Comparison of ENCODE assay signal across 12 cellular contexts in genomic region chr4:76634239-76634638, GRCh38.
DNase-seq lines count a peak whose midpoint lies in the region; ATAC-seq and TF ChIP-seq lines count a peak whose summit lies in the region.
"Had no signal": no experiment of that assay in that cellular context is flagged by ENCODE, and none has a peak within 500 bp of the region (broad histone marks: within the 10 kb centered on the region; RNA-seq: fewer than 3 reads in every experiment).

No MANE protein-coding gene starts in this region.

- H4K20me1 ChIP-seq in hepatocyte (ENCODE audit: insufficient read depth, poor library complexity, severe bottlenecking): no peaks in the 10 kb centered on the region

- H3K4me3 ChIP-seq in AG09309 (ENCODE audit: control insufficient read depth, low read depth, low read length) (no peak overlapping the region), choroid plexus epithelial cell (ENCODE audit: low read depth, low read length) (no peak overlapping the region), left lung (no peak overlapping the region), hepatocyte (no peak overlapping the region)

- H3K9me3 ChIP-seq in left lung: no peaks in the 10 kb centered on the region
- H3K9me3 ChIP-seq in hepatocyte (ENCODE audit: low read depth): no peaks in the 10 kb centered on the region

- no peaks in the 10 kb centered on the region for H3K27me3 ChIP-seq in left lung
- no peaks in the 10 kb centered on the region for H3K27me3 ChIP-seq in hepatocyte

- DNase-seq in AG09309 (ENCODE audit: low read depth) (peak; percentile 47), LHCN-M2 (ENCODE audit: low read depth) (peak; percentile 62), choroid plexus epithelial cell (ENCODE audit: low read depth) (peak; percentile 72), left lung (no peak), hepatocyte (ENCODE audit: low spot score) (no peak), NCI-H1436 treated with DMSO at 0.1 percent for 48 hours (lab: John Stamatoyannopoulos, UW) (no peak)
- DNase-seq: activated T-cell treated with anti-CD3 and anti-CD28 coated beads for 4 hours, NCI-H2227 treated with DMSO at 0.1 percent for 48 hours, nephron progenitor cell had no signal

- 46% methylated on average over 3 of the region's 3 CpGs for WGBS in hepatocyte (ENCODE audit: low lambda C conversion rate, missing lambda C conversion rate)

- ATAC-seq in left lung: peak; percentile 65
- ATAC-seq in GM18858 (IDR thresholded peaks at IDR 0.05; ENCODE audit: unreplicated experiment): no peak
- ATAC-seq in GM19452 (IDR thresholded peaks at IDR 0.05; ENCODE audit: unreplicated experiment): no peak

- no peaks in the 10 kb centered on the region for H3K9me2 ChIP-seq in hepatocyte (replicated peaks; ENCODE audit: insufficient read depth)

- H3K27ac ChIP-seq in left lung (no peak overlapping the region), hepatocyte (no peak overlapping the region)
- H3K27ac ChIP-seq: C4-2B had no signal

- no peak overlapping the region for H3K4me2 ChIP-seq in hepatocyte

- no peak for TF ChIP-seq CTCF in AG09309 (IDR thresholded peaks at IDR 0.05; ENCODE audit: control insufficient read depth, insufficient read depth, low read depth, low read length, missing control alignments)
- no peak for TF ChIP-seq CTCF in choroid plexus epithelial cell (conservative IDR thresholded peaks at IDR 0.05; ENCODE audit: low read depth, low read length)
- no peak for TF ChIP-seq CTCF in left lung (IDR thresholded peaks at IDR 0.05)
- no peak for TF ChIP-seq CTCF in hepatocyte (IDR thresholded peaks at IDR 0.05; ENCODE audit: poor library complexity)

- H3K79me2 ChIP-seq in hepatocyte: peaks cover 7% of the 10 kb centered on the region

- H3K36me3 ChIP-seq in left lung (no peaks in the 10 kb centered on the region), hepatocyte (replicated peaks; ENCODE audit: insufficient read depth, low read depth) (no peaks in the 10 kb centered on the region)

- no peaks in the 10 kb centered on the region for H3K4me1 ChIP-seq in left lung
- H3K4me1 ChIP-seq in hepatocyte (ENCODE audit: insufficient read depth): no peaks in the 10 kb centered on the region

- intact Hi-C loops in left lung (cut with DNase I): no loop called here

- no peak overlapping the region for H2AFZ ChIP-seq in hepatocyte

Comparison
In these comparisons a context has a peak if more than half of its experiments do, and no peak if none do; other contexts are left out.
1. DNase-seq: peak in AG09309 (single experiment), LHCN-M2 (single experiment) and choroid plexus epithelial cell (single experiment); none in left lung (0 of 2), hepatocyte (single experiment) and NCI-H1436 treated with DMSO at 0.1 percent for 48 hours (single experiment).